In the genomic region with DNA sequence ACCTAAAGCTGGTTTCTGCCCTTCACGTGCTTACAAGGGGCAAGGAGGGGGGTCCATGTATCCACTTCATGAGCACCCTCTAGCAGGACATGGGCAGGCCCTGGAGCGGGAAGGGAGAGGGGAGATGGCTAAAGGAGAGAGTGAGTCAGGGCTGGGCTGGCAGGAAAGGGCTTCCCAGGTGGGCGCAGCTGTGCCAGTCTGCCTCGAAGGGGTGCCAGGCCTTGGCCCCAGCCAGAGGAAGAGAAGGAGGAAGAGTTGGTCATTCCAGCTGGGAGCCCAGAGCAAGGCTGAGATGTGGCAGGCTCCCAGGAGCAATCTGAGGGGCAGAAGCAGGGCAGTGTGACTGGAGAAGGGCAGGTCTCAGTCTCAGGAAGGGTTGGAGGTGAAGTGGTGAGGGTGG, we compare ENCODE assay signal across 26 cellular contexts. TPM values are rescaled to one million over a fixed set of nuclear protein-coding genes. Genes with fewer than 3 reads are reported as not detected.
DNase-seq lines count a peak whose midpoint lies in the region; ATAC-seq and TF ChIP-seq lines count a peak whose summit lies in the region.
"Had no signal": no experiment of that assay in that cellular context is flagged by ENCODE, and none has a peak within 500 bp of the region (broad histone marks: within the 10 kb centered on the region; RNA-seq: fewer than 3 reads in every experiment).

No MANE protein-coding gene starts in this region.

- 80 to 84% methylated on average over 1 to 4 of the region's 4 CpGs for WGBS in transverse colon (ENCODE audit: low coverage in 1 of 2), 2 donors
- 73 to 86% (median 86%) methylated on average over 4 of the region's 4 CpGs for WGBS in ovary, 3 donors

- peak overlapping the region; percentile 44 to 72 for H3K27ac Mint-ChIP-seq in activated naive CD4-positive, alpha-beta T cell treated with anti-CD3 and anti-CD28 coated beads, Interleukin-2, amount 50 U/mL, for 72 hours
- peak overlapping the region; percentile 60 to 84 for H3K27ac Mint-ChIP-seq in effector memory CD8-positive, alpha-beta T cell
- H3K27ac Mint-ChIP-seq: dendritic cell treated with granulocyte-macrophage colony-stimulating factor and Interleukin-4, amounts not matched to agents 40 ng/mL and 50 ng/mL, for 4 days; GM23338; HFFc6 had no signal

- H3K4me1 ChIP-seq in transverse colon = peaks cover 0 to 5% (median 2%) of the 10 kb centered on the region in 4 donors
- H3K4me1 ChIP-seq in ovary (ENCODE audit: insufficient read depth) = no peaks in the 10 kb centered on the region
- H3K4me1 ChIP-seq: lower lobe of right lung, right atrium auricular region, upper lobe of right lung had no signal

- H3K36me3 Mint-ChIP-seq in activated naive CD4-positive, alpha-beta T cell treated with anti-CD3 and anti-CD28 coated beads, Interleukin-2, amount 50 U/mL, for 72 hours = peaks cover 11 to 21% of the 10 kb centered on the region in 2 donors
- H3K36me3 Mint-ChIP-seq in effector memory CD8-positive, alpha-beta T cell (ENCODE audit: insufficient read depth) = peaks cover 33% of the 10 kb centered on the region

- no peak overlapping the region for H3K4me3 Mint-ChIP-seq in effector memory CD8-positive, alpha-beta T cell
- H3K4me3 Mint-ChIP-seq: dendritic cell treated with granulocyte-macrophage colony-stimulating factor and Interleukin-4, amounts not matched to agents 40 ng/mL and 50 ng/mL, for 4 days; GM23338; HFFc6 had no signal

- peaks cover 26 to 56% of the 10 kb centered on the region in 2 donors for H3K4me1 Mint-ChIP-seq in effector memory CD8-positive, alpha-beta T cell (ENCODE audit: low read depth in 2 of 2)

- no peak overlapping the region for H3K27ac ChIP-seq in transverse colon
- H3K27ac ChIP-seq in ovary = no peak overlapping the region
- H3K27ac ChIP-seq: C4-2B, esophagus squamous epithelium, HL-60, lower lobe of right lung, right atrium auricular region, upper lobe of right lung had no signal

- TF ChIP-seq EP300 in transverse colon (IDR thresholded peaks at IDR 0.05; ENCODE audit: low read depth) (no peak), ovary (IDR thresholded peaks at IDR 0.05) (no peak)

- TF ChIP-seq POLR2A in transverse colon (IDR thresholded peaks at IDR 0.05) (no peak), ovary (IDR thresholded peaks at IDR 0.05) (no peak)

- no peaks in the 10 kb centered on the region for H3K27me3 Mint-ChIP-seq in effector memory CD8-positive, alpha-beta T cell
- H3K27me3 Mint-ChIP-seq: dendritic cell treated with granulocyte-macrophage colony-stimulating factor and Interleukin-4, amounts not matched to agents 40 ng/mL and 50 ng/mL, for 4 days had no signal

- H3K9me3 ChIP-seq in MG63 (no peaks in the 10 kb centered on the region), transverse colon (no peaks in the 10 kb centered on the region), ovary (no peaks in the 10 kb centered on the region)
- H3K9me3 ChIP-seq: esophagus squamous epithelium, lower lobe of right lung, right atrium auricular region, SK-N-SH, upper lobe of right lung had no signal

- no peak for ATAC-seq in activated naive CD4-positive, alpha-beta T cell treated with anti-CD3 and anti-CD28 coated beads, Interleukin-2, amount 50 U/mL, for 72 hours
- no peak for ATAC-seq in effector memory CD8-positive, alpha-beta T cell (replicated peaks)
- ATAC-seq in GM21390 (IDR thresholded peaks at IDR 0.05; ENCODE audit: unreplicated experiment) = no peak
- ATAC-seq: GM23338, lower lobe of right lung, upper lobe of right lung had no signal

- H3K36me3 ChIP-seq in MG63 (peaks cover 6% of the 10 kb centered on the region), transverse colon (no peaks in the 10 kb centered on the region), ovary (no peaks in the 10 kb centered on the region)
- H3K36me3 ChIP-seq: right atrium auricular region had no signal

- no peaks in the 10 kb centered on the region for H3K9me3 Mint-ChIP-seq in activated naive CD4-positive, alpha-beta T cell treated with anti-CD3 and anti-CD28 coated beads, Interleukin-2, amount 50 U/mL, for 72 hours
- H3K9me3 Mint-ChIP-seq in effector memory CD8-positive, alpha-beta T cell = no peaks in the 10 kb centered on the region
- H3K9me3 Mint-ChIP-seq: dendritic cell treated with granulocyte-macrophage colony-stimulating factor and Interleukin-4, amounts not matched to agents 40 ng/mL and 50 ng/mL, for 4 days; GM23338; HFFc6 had no signal

- H3K4me3 ChIP-seq in MG63 (no peak overlapping the region), transverse colon (no peak overlapping the region), ovary (no peak overlapping the region)
- H3K4me3 ChIP-seq: esophagus squamous epithelium, GM23338, lower lobe of right lung, right atrium auricular region, upper lobe of right lung had no signal

- no peak for DNase-seq in activated naive CD4-positive, alpha-beta T cell treated with anti-CD3 and anti-CD28 coated beads, Interleukin-2, amount 50 U/mL, for 72 hours (ENCODE audit: low spot score in 2 of 2)
- no peak for DNase-seq in activated naive CD4-positive, alpha-beta T cell (lab: John Stamatoyannopoulos, UW)
- DNase-seq in MG63 = peak; percentile 75
- no peak for DNase-seq in effector memory CD8-positive, alpha-beta T cell
- peak; percentile 5 for DNase-seq in transverse colon
- DNase-seq in ovary = no peak
- DNase-seq: activated T-cell treated with anti-CD3 and anti-CD28 coated beads for 4 hours; central memory CD4-positive, alpha-beta T cell; esophagus squamous epithelium; foreskin melanocyte; HFFc6; kidney glomerular epithelial cell; lower lobe of right lung; NCI-H446 treated with DMSO at 0.1 percent for 48 hours; OCI-M1; SK-N-SH; stimulated activated CD4-positive, alpha-beta T cell treated with anti-CD3 and anti-CD28 coated beads, Interleukin-2, amount 100 ng/mL, for 24 hours; T-helper 9 cell; upper lobe of right lung had no signal

- TF ChIP-seq CTCF in transverse colon (IDR thresholded peaks at IDR 0.05) (no peak), ovary (IDR thresholded peaks at IDR 0.05) (no peak)

- H3K27me3 ChIP-seq in MG63 = no peaks in the 10 kb centered on the region
- H3K27me3 ChIP-seq in transverse colon = no peaks in the 10 kb centered on the region
- H3K27me3 ChIP-seq in ovary = no peaks in the 10 kb centered on the region
- H3K27me3 ChIP-seq: esophagus squamous epithelium, right atrium auricular region, upper lobe of right lung had no signal

- intact Hi-C loops in transverse colon (cut with DNase I; ENCODE audit: low total_unique reads) (no loop called here), ovary (cut with DNase I) (no loop called here)

- in situ Hi-C loops in transverse colon (cut with MboI; ENCODE audit: low pct_ligation_motif_present in 1 of 4, low pct_unique_long_range_greater_than_20kb in 1 of 4, low sequenced_read_pairs in 3 of 4) = loop anchor here in 2 of 4 donors (25.0 kb wide), 2 partner anchors 107 to 168 kb away; a partner anchor contains a TSS

RNA-seq across cellular contexts. Expression of a gene that starts 24.7 kb away (rescaled TPM):
- total RNA-seq in activated naive CD4-positive, alpha-beta T cell treated with anti-CD3 and anti-CD28 coated beads, Interleukin-2, amount 50 U/mL, for 72 hours = 10 to 100 TPM; 37.3 to 59.3 TPM
- 4.2 and 10.5 TPM in 2 replicates for total RNA-seq in MG63 (2014; rRNA removed; shearing (Covaris generic); ENCODE audit: low replicate concordance)
- total RNA-seq in transverse colon (10 to 100 TPM; 28.7 to 58.7 (median 53.8) TPM), ovary (10 to 100 TPM in 1 of 7 donors, 1 to 10 TPM in 6; 3.6 to 12.2 (median 5.7) TPM)
- 10 to 100 TPM in 1 of 2 donors, 1 to 10 TPM in 1; 2.3 to 24.0 TPM for polyA plus RNA-seq in ovary
- polyA plus RNA-seq: neural cell had no signal

RNA-seq across cellular contexts. Expression of a gene that starts 37.8 kb away (rescaled TPM):
- total RNA-seq in activated naive CD4-positive, alpha-beta T cell treated with anti-CD3 and anti-CD28 coated beads, Interleukin-2, amount 50 U/mL, for 72 hours = 10 to 100 TPM; 55.9 to 60.0 TPM
- 164 and 230 TPM in 2 replicates for total RNA-seq in MG63 (2014; rRNA removed; shearing (Covaris generic); ENCODE audit: low replicate concordance)
- 100 to 1,000 TPM in 3 of 4 donors, 10 to 100 TPM in 1; 86.6 to 319 (median 269) TPM for total RNA-seq in transverse colon
- 10 to 100 TPM; 24.1 to 43.8 (median 33.8) TPM for total RNA-seq in ovary
- polyA plus RNA-seq in ovary = 10 to 100 TPM; 28.3 to 41.5 TPM

Comparison
In these comparisons a context has a peak if more than half of its experiments do, and no peak if none do; other contexts are left out.
1. DNase-seq: peak in MG63 (single experiment) and transverse colon (single experiment); none in activated naive CD4-positive, alpha-beta T cell treated with anti-CD3 and anti-CD28 coated beads, Interleukin-2, amount 50 U/mL, for 72 hours (0 of 2), activated naive CD4-positive, alpha-beta T cell (0 of 4), effector memory CD8-positive, alpha-beta T cell (0 of 3) and ovary (0 of 5).